1 cellular context compared by ENCODE assay signal in the genomic region with DNA sequence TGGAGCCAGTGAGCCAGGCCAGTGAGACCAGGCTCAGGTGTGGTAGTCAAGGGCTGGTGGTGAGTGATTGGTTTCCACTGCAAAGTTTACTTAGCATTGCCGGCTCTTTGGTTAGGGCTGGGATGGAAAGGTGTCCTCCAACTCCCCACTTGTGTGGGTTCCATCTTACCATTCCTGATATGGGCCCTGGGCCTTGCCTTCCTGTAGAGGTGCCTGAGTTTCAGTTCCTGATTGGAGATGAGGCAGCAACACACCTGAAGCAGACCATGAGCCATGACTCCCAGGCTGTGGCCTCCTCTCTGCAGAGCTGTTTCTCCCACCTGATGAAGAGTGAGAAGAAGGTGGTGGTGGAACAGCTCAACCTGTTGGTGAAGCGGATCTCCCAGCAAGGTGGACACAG.
TF ChIP-seq lines count a peak whose summit lies in the region.

No MANE protein-coding gene starts in this region.

TF ChIP-seq in K562, 482 proteins besides CTCF, POLR2A, EP300 and RAD21:
- TF ChIP-seq, protein P1, sequence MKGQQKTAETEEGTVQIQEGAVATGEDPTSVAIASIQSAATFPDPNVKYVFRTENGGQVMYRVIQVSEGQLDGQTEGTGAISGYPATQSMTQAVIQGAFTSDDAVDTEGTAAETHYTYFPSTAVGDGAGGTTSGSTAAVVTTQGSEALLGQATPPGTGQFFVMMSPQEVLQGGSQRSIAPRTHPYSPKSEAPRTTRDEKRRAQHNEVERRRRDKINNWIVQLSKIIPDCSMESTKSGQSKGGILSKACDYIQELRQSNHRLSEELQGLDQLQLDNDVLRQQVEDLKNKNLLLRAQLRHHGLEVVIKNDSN (CRISPR knock-in tag; IDR thresholded peaks at IDR 0.05) = 0 out of 2 replicates have a peak, but pooled peaks have one; percentile 20
- no peak for TF ChIP-seq ZNF318 (IDR thresholded peaks at IDR 0.05; ENCODE audit: borderline replicate concordance in 1 of 2, low read depth in 1 of 2)
